In genomic region chr16:49464877-49465504, GRCh38 we compare ENCODE assay signal across 9 cellular contexts.
DNase-seq lines count a peak whose midpoint lies in the region; ATAC-seq and TF ChIP-seq lines count a peak whose summit lies in the region.
"Had no signal": no experiment of that assay in that cellular context is flagged by ENCODE, and none has a peak within 500 bp of the region (broad histone marks: within the 10 kb centered on the region; RNA-seq: fewer than 3 reads in every experiment).

No MANE protein-coding gene starts in this region.

- peak; percentile 70 for DNase-seq in ELF-1 (ENCODE audit: low read depth, low spot score)
- DNase-seq in HFFc6, result no peak
- DNase-seq in brain microvascular endothelial cell, result no peak
- DNase-seq in naive thymus-derived CD4-positive, alpha-beta T cell, result peak in 4 of 9 donors; percentile 20 to 46 (median 32)
- DNase-seq in UCSD-AML1 (lab: John Stamatoyannopoulos, UW; ENCODE audit: unreplicated experiment), result no peak
- no peak for DNase-seq in anterior cingulate cortex (lab: John Stamatoyannopoulos, UW)
- DNase-seq: MV-4-11 had no signal

- H3K9me3 ChIP-seq in naive thymus-derived CD4-positive, alpha-beta T cell (ENCODE audit: control insufficient read depth in 2 of 3, low read length in 3 of 3), result no peaks in the 10 kb centered on the region

- CTCF ChIA-PET in naive thymus-derived CD4-positive, alpha-beta T cell (lab: Charles Lee), result interaction anchor here (1.1 kb wide), 1 partner anchor 128 kb away, joined by 3 read pairs; no protein-coding TSS in a partner anchor

- H3K9me3 Mint-ChIP-seq in HFFc6, result peaks cover 29% of the 10 kb centered on the region
- no peaks in the 10 kb centered on the region for H3K9me3 Mint-ChIP-seq in naive thymus-derived CD4-positive, alpha-beta T cell

- no peak overlapping the region for H3K4me3 ChIP-seq in brain microvascular endothelial cell (ENCODE audit: low read depth, low read length)
- no peak overlapping the region for H3K4me3 ChIP-seq in naive thymus-derived CD4-positive, alpha-beta T cell (ENCODE audit: low read length)

- H3K4me1 ChIP-seq in naive thymus-derived CD4-positive, alpha-beta T cell (ENCODE audit: control insufficient read depth in 2 of 2, insufficient read depth in 2 of 2, low read length in 2 of 2), result peaks cover 27 to 49% of the 10 kb centered on the region in 2 donors

- H3K36me3 ChIP-seq in brain microvascular endothelial cell (replicated peaks), result no peaks in the 10 kb centered on the region
- no peaks in the 10 kb centered on the region for H3K36me3 ChIP-seq in naive thymus-derived CD4-positive, alpha-beta T cell (ENCODE audit: control insufficient read depth in 2 of 3, insufficient read depth in 3 of 3, low read length in 3 of 3)

- peaks cover 4% of the 10 kb centered on the region; the same call in 1 of the 2 replicates for H3K36me3 Mint-ChIP-seq in HFFc6 (ENCODE audit: low read depth)
- H3K36me3 Mint-ChIP-seq in naive thymus-derived CD4-positive, alpha-beta T cell, result peaks cover 0 to 5% (median 0%) of the 10 kb centered on the region in 5 donors

- no peak overlapping the region for H3K4me3 Mint-ChIP-seq in HFFc6
- peak overlapping the region in 9 of 10 donors; percentile 37 to 90 (median 79) for H3K4me3 Mint-ChIP-seq in naive thymus-derived CD4-positive, alpha-beta T cell

- H3K27me3 Mint-ChIP-seq in HFFc6 (ENCODE audit: insufficient read depth), result peaks cover 4% of the 10 kb centered on the region; the same call in 1 of the 2 replicates
- peaks cover 0 to 17% (median 0%) of the 10 kb centered on the region in 5 donors for H3K27me3 Mint-ChIP-seq in naive thymus-derived CD4-positive, alpha-beta T cell

- intact Hi-C loops in naive thymus-derived CD4-positive, alpha-beta T cell (cut with micrococcal nuclease), result loop anchor here in 1 of 2 donors (5.0 kb wide), 1 partner anchor 1082 kb away; the partner anchor contains the start of gene NKD1

- no peaks in the 10 kb centered on the region for H3K4me1 Mint-ChIP-seq in HFFc6 (ENCODE audit: low read depth)
- H3K4me1 Mint-ChIP-seq in naive thymus-derived CD4-positive, alpha-beta T cell, result peaks cover 12 to 67% (median 59%) of the 10 kb centered on the region in 7 donors

- peak; percentile 25 for ATAC-seq in naive thymus-derived CD4-positive, alpha-beta T cell
- ATAC-seq in HG02798 (IDR thresholded peaks at IDR 0.05; ENCODE audit: poor library complexity, unreplicated experiment) (no peak), HG03571 (IDR thresholded peaks at IDR 0.05; ENCODE audit: unreplicated experiment) (no peak)

- POLR2A ChIA-PET in naive thymus-derived CD4-positive, alpha-beta T cell (lab: Charles Lee), result no interaction called here

- H3K27ac Mint-ChIP-seq in HFFc6, result no peak overlapping the region
- peak overlapping the region; percentile 76 to 99 (median 95) for H3K27ac Mint-ChIP-seq in naive thymus-derived CD4-positive, alpha-beta T cell

- in situ Hi-C loops in brain microvascular endothelial cell (cut with HindIII; ENCODE audit: low pct_ligation_motif_present, low sequenced_read_pairs), result no loop called here

- peaks cover 3% of the 10 kb centered on the region for H3K27me3 ChIP-seq in brain microvascular endothelial cell (replicated peaks)
- H3K27me3 ChIP-seq in naive thymus-derived CD4-positive, alpha-beta T cell (ENCODE audit: control insufficient read depth in 2 of 2, insufficient read depth in 2 of 2, low read length in 2 of 2), result no peaks in the 10 kb centered on the region

- no peak overlapping the region for H3K27ac ChIP-seq in brain microvascular endothelial cell
- no peak overlapping the region for H3K27ac ChIP-seq in naive thymus-derived CD4-positive, alpha-beta T cell (ENCODE audit: low read depth, low read length)

- TF ChIP-seq CTCF in HFFc6 (IDR thresholded peaks at IDR 0.05), result 0 out of 2 replicates have a peak, but pooled peaks have one; percentile 21
- peak; percentile 33 for TF ChIP-seq CTCF in brain microvascular endothelial cell (IDR thresholded peaks at IDR 0.05; ENCODE audit: low read depth, low read length, missing control alignments)
